1 cellular context compared by ENCODE assay signal in genomic region chr13:49690990-49691886, GRCh38.
TF ChIP-seq lines count a peak whose summit lies in the region.

TSS of gene EBPL (minus strand) at chr13:49691486. CDS start at chr13:49691424, 62 bp downstream.

TF ChIP-seq in IMR-90, 13 proteins besides CTCF, POLR2A, EP300 and RAD21:
- TF ChIP-seq, protein P1, sequence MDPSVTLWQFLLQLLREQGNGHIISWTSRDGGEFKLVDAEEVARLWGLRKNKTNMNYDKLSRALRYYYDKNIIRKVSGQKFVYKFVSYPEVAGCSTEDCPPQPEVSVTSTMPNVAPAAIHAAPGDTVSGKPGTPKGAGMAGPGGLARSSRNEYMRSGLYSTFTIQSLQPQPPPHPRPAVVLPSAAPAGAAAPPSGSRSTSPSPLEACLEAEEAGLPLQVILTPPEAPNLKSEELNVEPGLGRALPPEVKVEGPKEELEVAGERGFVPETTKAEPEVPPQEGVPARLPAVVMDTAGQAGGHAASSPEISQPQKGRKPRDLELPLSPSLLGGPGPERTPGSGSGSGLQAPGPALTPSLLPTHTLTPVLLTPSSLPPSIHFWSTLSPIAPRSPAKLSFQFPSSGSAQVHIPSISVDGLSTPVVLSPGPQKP (IDR thresholded peaks at IDR 0.05; ENCODE audit: borderline replicate concordance, low read depth, low read length) = no peak
- TF ChIP-seq CEBPB (IDR thresholded peaks at IDR 0.05; ENCODE audit: low read depth, low read length) (peak; percentile 92), CHD1 (IDR thresholded peaks at IDR 0.05; ENCODE audit: low read depth, low read length) (no peak), BHLHE40 (IDR thresholded peaks at IDR 0.05; ENCODE audit: low read depth, low read length) (no peak), MXI1 (IDR thresholded peaks at IDR 0.05; ENCODE audit: borderline replicate concordance, low read depth, low read length) (peak; percentile 95; the same call in 1 of the 2 replicates), MAZ (IDR thresholded peaks at IDR 0.05; ENCODE audit: borderline replicate concordance, low read depth, low read length) (peak; percentile 45; the same call in 1 of the 2 replicates), SMC3 (IDR thresholded peaks at IDR 0.05; ENCODE audit: low read depth, low read length) (no peak)
- TF ChIP-seq, protein P2, sequence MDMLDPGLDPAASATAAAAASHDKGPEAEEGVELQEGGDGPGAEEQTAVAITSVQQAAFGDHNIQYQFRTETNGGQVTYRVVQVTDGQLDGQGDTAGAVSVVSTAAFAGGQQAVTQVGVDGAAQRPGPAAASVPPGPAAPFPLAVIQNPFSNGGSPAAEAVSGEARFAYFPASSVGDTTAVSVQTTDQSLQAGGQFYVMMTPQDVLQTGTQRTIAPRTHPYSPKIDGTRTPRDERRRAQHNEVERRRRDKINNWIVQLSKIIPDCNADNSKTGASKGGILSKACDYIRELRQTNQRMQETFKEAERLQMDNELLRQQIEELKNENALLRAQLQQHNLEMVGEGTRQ (IDR thresholded peaks at IDR 0.05; ENCODE audit: low read depth, low read length) = no peak
